ENCODE assay signal across 24 cellular contexts in the genomic region with DNA sequence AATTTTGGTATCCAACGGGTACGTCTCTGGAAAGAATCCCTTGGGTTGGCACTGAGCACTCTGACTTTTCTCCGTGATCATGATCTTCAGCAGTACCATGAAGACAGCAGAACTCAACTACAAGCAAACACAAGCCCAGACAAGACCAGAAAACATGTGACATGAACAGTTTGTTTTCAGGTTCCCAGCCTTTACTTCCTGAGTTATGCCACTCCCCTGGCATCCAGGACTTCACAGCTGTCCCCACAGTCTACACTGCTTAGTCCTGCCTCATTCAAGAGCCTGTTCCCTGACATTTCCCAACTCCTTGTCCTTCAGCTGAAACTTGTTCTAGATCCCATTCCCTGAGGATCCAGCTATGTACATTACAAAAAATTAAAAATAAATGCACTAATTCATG. TPM values are rescaled to one million over a fixed set of nuclear protein-coding genes. Genes with fewer than 3 reads are reported as not detected.
DNase-seq lines count a peak whose midpoint lies in the region; ATAC-seq, FAIRE-seq and TF ChIP-seq lines count a peak whose summit lies in the region.
"Had no signal": no experiment of that assay in that cellular context is flagged by ENCODE, and none has a peak within 500 bp of the region (broad histone marks: within the 10 kb centered on the region; RNA-seq: fewer than 3 reads in every experiment).

No MANE protein-coding gene starts in this region.

- H3K79me1 ChIP-seq in neuronal stem cell (ENCODE audit: low read depth, low read length), result no peaks in the 10 kb centered on the region

- H3K27ac Mint-ChIP-seq in endothelial cell (ENCODE audit: unreplicated experiment), result peak overlapping the region; percentile 45
- H3K27ac Mint-ChIP-seq in stimulated activated effector memory CD8-positive, alpha-beta T cell treated with anti-CD3 and anti-CD28 coated beads, Interleukin-12 subunit alpha, Interleukin-12 subunit beta, amount 100 ng/mL, for 72 hours, result peak overlapping the region; percentile 40
- H3K27ac Mint-ChIP-seq: activated naive CD8-positive, alpha-beta T cell; CD8-positive, alpha-beta T cell; dendritic cell treated with granulocyte-macrophage colony-stimulating factor and Interleukin-4, amounts not matched to agents 40 ng/mL and 50 ng/mL, for 4 days had no signal

- no peak overlapping the region for H2BK15ac ChIP-seq in neuronal stem cell (ENCODE audit: low read length)

- DNase-seq in NCI-H510A treated with DMSO at 0.1 percent for 48 hours (lab: John Stamatoyannopoulos, UW) (peak; percentile 47), NCI-H510A (lab: John Stamatoyannopoulos, UW) (no peak), NCI-H1694 (lab: John Stamatoyannopoulos, UW) (peak; percentile 21), endothelial cell (ENCODE audit: low spot score) (no peak), neuronal stem cell (ENCODE audit: low spot score) (no peak), GM12892 (ENCODE audit: insufficient read length) (no peak)
- DNase-seq in stimulated activated effector memory CD8-positive, alpha-beta T cell treated with anti-CD3 and anti-CD28 coated beads, Interleukin-12 subunit alpha, Interleukin-12 subunit beta, amount 100 ng/mL, for 72 hours (ENCODE audit: low spot score in 2 of 2), result no peak
- DNase-seq: AML-193; aorta; caudate nucleus; CD8-positive, alpha-beta T cell; DMS79 treated with DMSO at 0.1 percent for 48 hours; glutamatergic neuron; lower lobe of right lung; NCI-H1930; NCI-H345; stimulated activated CD8-positive, alpha-beta memory T cell treated with anti-CD3 and anti-CD28 coated beads, Interleukin-4, amount 100 ng/mL, for 48 hours; transverse colon had no signal

- H3K4me3 Mint-ChIP-seq in endothelial cell (ENCODE audit: unreplicated experiment), result no peak overlapping the region
- H3K4me3 Mint-ChIP-seq in stimulated activated effector memory CD8-positive, alpha-beta T cell treated with anti-CD3 and anti-CD28 coated beads, Interleukin-12 subunit alpha, Interleukin-12 subunit beta, amount 100 ng/mL, for 72 hours, result no peak overlapping the region
- H3K4me3 Mint-ChIP-seq: activated naive CD8-positive, alpha-beta T cell; CD8-positive, alpha-beta T cell; dendritic cell treated with granulocyte-macrophage colony-stimulating factor and Interleukin-4, amounts not matched to agents 40 ng/mL and 50 ng/mL, for 4 days had no signal

- no peak overlapping the region for H2BK120ac ChIP-seq in neuronal stem cell (ENCODE audit: low read depth, low read length)

- no peak overlapping the region for H3K18ac ChIP-seq in neuronal stem cell (ENCODE audit: low read length)

- no peak for TF ChIP-seq POLR2A in GM12892 (IDR thresholded peaks at IDR 0.05; ENCODE audit: low read depth, low read length)

- H3K4me2 ChIP-seq in neuronal stem cell (ENCODE audit: insufficient read depth, low read length, poor library complexity, severe bottlenecking), result no peak overlapping the region

- H3K9me3 Mint-ChIP-seq in endothelial cell (ENCODE audit: unreplicated experiment), result no peaks in the 10 kb centered on the region
- H3K9me3 Mint-ChIP-seq in stimulated activated effector memory CD8-positive, alpha-beta T cell treated with anti-CD3 and anti-CD28 coated beads, Interleukin-12 subunit alpha, Interleukin-12 subunit beta, amount 100 ng/mL, for 72 hours, result no peaks in the 10 kb centered on the region
- H3K9me3 Mint-ChIP-seq: CD8-positive, alpha-beta T cell; dendritic cell treated with granulocyte-macrophage colony-stimulating factor and Interleukin-4, amounts not matched to agents 40 ng/mL and 50 ng/mL, for 4 days had no signal

- no peak overlapping the region for H4K8ac ChIP-seq in neuronal stem cell (ENCODE audit: low read depth, low read length)

- no peak overlapping the region for H2BK5ac ChIP-seq in neuronal stem cell (ENCODE audit: low read length)

- no peak overlapping the region for H2AFZ ChIP-seq in neuronal stem cell (ENCODE audit: low read length)

- no peak overlapping the region for H3K4me3 ChIP-seq in neuronal stem cell (ENCODE audit: low read length in 2 of 2)
- H3K4me3 ChIP-seq: lower lobe of right lung, transverse colon had no signal

- H3K36me3 Mint-ChIP-seq in endothelial cell (ENCODE audit: low read depth, unreplicated experiment), result peaks cover 4% of the 10 kb centered on the region
- peaks cover 27% of the 10 kb centered on the region for H3K36me3 Mint-ChIP-seq in stimulated activated effector memory CD8-positive, alpha-beta T cell treated with anti-CD3 and anti-CD28 coated beads, Interleukin-12 subunit alpha, Interleukin-12 subunit beta, amount 100 ng/mL, for 72 hours

- H3K9me3 ChIP-seq in neuronal stem cell (replicated peaks in 1 of 2; ENCODE audit: control insufficient read depth in 2 of 2, insufficient read depth in 1 of 2, low read depth in 1 of 2, low read length in 2 of 2), result no peaks in the 10 kb centered on the region
- H3K9me3 ChIP-seq: lower lobe of right lung, transverse colon had no signal

- H3K36me3 ChIP-seq in neuronal stem cell (replicated peaks in 1 of 2; ENCODE audit: control insufficient read depth in 2 of 2, insufficient read depth in 2 of 2, low read length in 2 of 2), result no peaks in the 10 kb centered on the region
- H3K36me3 ChIP-seq: transverse colon had no signal

- H3K4ac ChIP-seq in neuronal stem cell (ENCODE audit: low read length), result no peak overlapping the region

- no peak for TF ChIP-seq CTCF in endothelial cell (IDR thresholded peaks at IDR 0.05; ENCODE audit: unreplicated experiment)

- WGBS in neuronal stem cell (ENCODE audit: extremely low coverage in 2 of 2, insufficient read length in 2 of 2, insufficient replicate concordance in 1 of 2), 2 donors, result no CpG with 5 or more reads among the region's 3 CpGs

- FAIRE-seq in GM12892 (lab: Jason Lieb, UNC), result no peak
- FAIRE-seq: A204.1, endometrium had no signal

- H3K27ac ChIP-seq in neuronal stem cell (replicated peaks; ENCODE audit: low read length), result no peak overlapping the region
- H3K27ac ChIP-seq: lower lobe of right lung, transverse colon had no signal

- no peak overlapping the region for H3K23ac ChIP-seq in neuronal stem cell (ENCODE audit: low read depth, low read length, poor library complexity)

- H4K91ac ChIP-seq in neuronal stem cell (ENCODE audit: low read depth, low read length, poor library complexity), result no peak overlapping the region

- peaks cover 2% of the 10 kb centered on the region for H3K27me3 Mint-ChIP-seq in endothelial cell (ENCODE audit: unreplicated experiment)
- H3K27me3 Mint-ChIP-seq: activated naive CD8-positive, alpha-beta T cell had no signal

- peaks cover 0 to 2% of the 10 kb centered on the region in 2 donors for H3K4me1 ChIP-seq in neuronal stem cell (ENCODE audit: control insufficient read depth in 2 of 2, insufficient read depth in 1 of 2, low read depth in 1 of 2, low read length in 2 of 2)

- H2AK5ac ChIP-seq in neuronal stem cell (ENCODE audit: low read depth, low read length), result no peak overlapping the region

- no peak overlapping the region for H3K9ac ChIP-seq in neuronal stem cell (ENCODE audit: low read depth, low read length, poor library complexity)

- peaks cover 15% of the 10 kb centered on the region for H3K4me1 Mint-ChIP-seq in endothelial cell (ENCODE audit: unreplicated experiment)
- peaks cover 16% of the 10 kb centered on the region for H3K4me1 Mint-ChIP-seq in stimulated activated effector memory CD8-positive, alpha-beta T cell treated with anti-CD3 and anti-CD28 coated beads, Interleukin-12 subunit alpha, Interleukin-12 subunit beta, amount 100 ng/mL, for 72 hours

- no peak overlapping the region for H3K14ac ChIP-seq in neuronal stem cell (ENCODE audit: low read length)

- no peak for ATAC-seq in stimulated activated effector memory CD8-positive, alpha-beta T cell treated with anti-CD3 and anti-CD28 coated beads, Interleukin-12 subunit alpha, Interleukin-12 subunit beta, amount 100 ng/mL, for 72 hours
- ATAC-seq in HG03045 (IDR thresholded peaks at IDR 0.05; ENCODE audit: unreplicated experiment), result no peak
- ATAC-seq: CD8-positive, alpha-beta T cell; lower lobe of right lung; Right ventricle myocardium inferior had no signal

- H3K27me3 ChIP-seq in neuronal stem cell (ENCODE audit: control insufficient read depth in 3 of 3, insufficient read depth in 3 of 3, low read depth in 1 of 3, low read length in 3 of 3), result peaks cover 0 to 7% (median 0%) of the 10 kb centered on the region in 3 experiments
- H3K27me3 ChIP-seq: transverse colon had no signal

- no peak overlapping the region for H2BK12ac ChIP-seq in neuronal stem cell (ENCODE audit: low read length)

RNA-seq across cellular contexts. Expression of a gene that starts 4.9 kb away (rescaled TPM):
- total RNA-seq in endothelial cell (ENCODE audit: unreplicated experiment), result 4.2 TPM
- polyA plus RNA-seq in neuronal stem cell (2013, experiment 1 of 2), result 1.9 TPM
- polyA plus RNA-seq in neuronal stem cell (2013, experiment 2 of 2), result 2.0 TPM
- polyA plus RNA-seq in GM12892 (2012; ENCODE audit: missing spikeins), result 26.8 TPM

Comparison
In these comparisons a context has a peak if more than half of its experiments do, and no peak if none do; other contexts are left out.
1. DNase-seq: peak in NCI-H510A treated with DMSO at 0.1 percent for 48 hours (single experiment) and NCI-H1694 (single experiment); none in NCI-H510A (single experiment), endothelial cell (single experiment), stimulated activated effector memory CD8-positive, alpha-beta T cell treated with anti-CD3 and anti-CD28 coated beads, Interleukin-12 subunit alpha, Interleukin-12 subunit beta, amount 100 ng/mL, for 72 hours (0 of 2), neuronal stem cell (single experiment) and GM12892 (single experiment).